In genomic region chr1:162902372-162902771, GRCh38 we compare ENCODE assay signal across 21 cellular contexts. TPM values are rescaled to one million over a fixed set of nuclear protein-coding genes. Genes with fewer than 3 reads are reported as not detected.
DNase-seq lines count a peak whose midpoint lies in the region; ATAC-seq and TF ChIP-seq lines count a peak whose summit lies in the region.
"Had no signal": no experiment of that assay in that cellular context is flagged by ENCODE, and none has a peak within 500 bp of the region (broad histone marks: within the 10 kb centered on the region; RNA-seq: fewer than 3 reads in every experiment).

No MANE protein-coding gene starts in this region.

- DNase-seq in EL (peak; percentile 71), NB4 (ENCODE audit: low read depth) (peak; percentile 18), choroid plexus epithelial cell (ENCODE audit: low read depth) (peak; percentile 83), psoas muscle (no peak), aorta (no peak), omental fat pad (ENCODE audit: low spot score) (no peak), SW 1271 (lab: John Stamatoyannopoulos, UW) (no peak)
- DNase-seq: activated CD4-positive, alpha-beta T cell treated with anti-CD3 and anti-CD28 coated beads for 1 hour; activated gamma-delta T cell treated with Interleukin-2 at 50 U/mL for 16 hours; anterior cingulate cortex; CD4-positive, CD25-positive, alpha-beta regulatory T cell; DMS79 treated with DMSO at 0.1 percent for 48 hours; heart left ventricle; NCI-H187; Right ventricle myocardium superior; stimulated activated naive CD4-positive, alpha-beta T cell treated with Interleukin-2 at 50 U/mL for 16 hours; transverse colon had no signal

- H3K36me3 ChIP-seq in psoas muscle (ENCODE audit: insufficient read depth in 1 of 2, low read depth in 1 of 2) = no peaks in the 10 kb centered on the region
- H3K36me3 ChIP-seq in aorta (ENCODE audit: control insufficient read depth in 1 of 2, insufficient read depth in 2 of 2, low read length in 1 of 2) = no peaks in the 10 kb centered on the region
- H3K36me3 ChIP-seq: heart left ventricle, transverse colon had no signal

- H3K4me3 ChIP-seq in NB4 (ENCODE audit: low read depth, low read length) = no peak overlapping the region
- H3K4me3 ChIP-seq in choroid plexus epithelial cell (ENCODE audit: low read depth, low read length) = no peak overlapping the region
- no peak overlapping the region for H3K4me3 ChIP-seq in psoas muscle
- no peak overlapping the region for H3K4me3 ChIP-seq in aorta (ENCODE audit: low read length in 2 of 2)
- H3K4me3 ChIP-seq: coronary artery, heart left ventricle, transverse colon had no signal

- peaks cover 50% of the 10 kb centered on the region for H3K4me1 ChIP-seq in psoas muscle
- no peaks in the 10 kb centered on the region for H3K4me1 ChIP-seq in aorta (ENCODE audit: control insufficient read depth in 1 of 2, insufficient read depth in 2 of 2, low read length in 2 of 2)
- H3K4me1 ChIP-seq: transverse colon had no signal

- ATAC-seq in psoas muscle (no peak), aorta (ENCODE audit: low FRiP score) (no peak), omental fat pad (ENCODE audit: low FRiP score) (no peak)
- ATAC-seq: heart left ventricle had no signal

- no peak for TF ChIP-seq POLR2A in NB4 (IDR thresholded peaks at IDR 0.05; ENCODE audit: extremely low read depth, insufficient read length)

- peak overlapping the region; percentile 76 for H3K27ac ChIP-seq in psoas muscle
- no peak overlapping the region for H3K27ac ChIP-seq in aorta (ENCODE audit: low read depth in 1 of 2, low read length in 2 of 2)
- H3K27ac ChIP-seq: coronary artery, heart left ventricle, transverse colon had no signal

- H3K9me3 ChIP-seq in psoas muscle = no peaks in the 10 kb centered on the region
- H3K9me3 ChIP-seq in aorta (ENCODE audit: control insufficient read depth, low read length) = no peaks in the 10 kb centered on the region
- H3K9me3 ChIP-seq: heart left ventricle, transverse colon had no signal

- TF ChIP-seq CTCF in NB4 (IDR thresholded peaks at IDR 0.05; ENCODE audit: low read depth, low read length) (no peak), choroid plexus epithelial cell (conservative IDR thresholded peaks at IDR 0.05; ENCODE audit: low read depth, low read length) (no peak), psoas muscle (IDR thresholded peaks at IDR 0.05) (no peak), omental fat pad (IDR thresholded peaks at IDR 0.05) (no peak)

- 61 to 70% (median 66%) methylated on average over 2 of the region's 2 CpGs for WGBS in psoas muscle, 3 donors
- 58 to 70% methylated on average over 2 of the region's 2 CpGs for WGBS in aorta, 2 donors

- intact Hi-C loops in psoas muscle (cut with DNase I) (loop anchor here (5.0 kb wide), 1 partner anchor 40 kb away; no protein-coding TSS in a partner anchor), aorta (cut with DNase I) (no loop called here)

- H3K27me3 ChIP-seq in psoas muscle (ENCODE audit: insufficient read depth in 3 of 3, low read length in 2 of 3) = no peaks in the 10 kb centered on the region
- H3K27me3 ChIP-seq in aorta (ENCODE audit: control insufficient read depth in 1 of 2, insufficient read depth in 2 of 2, low read length in 1 of 2) = no peaks in the 10 kb centered on the region
- H3K27me3 ChIP-seq: heart left ventricle, transverse colon had no signal

RNA-seq across cellular contexts. Expression of gene CCDC190, which starts 41.4 kb away (rescaled TPM):
- not detected for total RNA-seq in psoas muscle
- polyA plus RNA-seq in psoas muscle = under 1 TPM in 1 of 3 donors, not detected in 2; 0.04 TPM
- 1 to 10 TPM; 1.6 to 2.2 TPM for total RNA-seq in aorta
- polyA plus RNA-seq in aorta = 1 to 10 TPM; 1.0 to 4.1 TPM
- not detected for total RNA-seq in omental fat pad
- total RNA-seq: CD4-positive, CD25-positive, alpha-beta regulatory T cell; HT-29; kidney epithelial cell; transverse colon had no signal
- polyA plus RNA-seq: CD4-positive, CD25-positive, alpha-beta regulatory T cell; neural cell had no signal

Comparison
In these comparisons a context has a peak if more than half of its experiments do, and no peak if none do; other contexts are left out.
1. DNase-seq: peak in EL (single experiment), NB4 (single experiment) and choroid plexus epithelial cell (single experiment); none in psoas muscle (0 of 2), aorta (0 of 2), omental fat pad (single experiment) and SW 1271 (0 of 2).
2. intact Hi-C loops: an anchor here in psoas muscle (5.0 kb wide); none called in aorta.